Comparison of ENCODE assay signal across 1 cellular context in the genomic region with DNA sequence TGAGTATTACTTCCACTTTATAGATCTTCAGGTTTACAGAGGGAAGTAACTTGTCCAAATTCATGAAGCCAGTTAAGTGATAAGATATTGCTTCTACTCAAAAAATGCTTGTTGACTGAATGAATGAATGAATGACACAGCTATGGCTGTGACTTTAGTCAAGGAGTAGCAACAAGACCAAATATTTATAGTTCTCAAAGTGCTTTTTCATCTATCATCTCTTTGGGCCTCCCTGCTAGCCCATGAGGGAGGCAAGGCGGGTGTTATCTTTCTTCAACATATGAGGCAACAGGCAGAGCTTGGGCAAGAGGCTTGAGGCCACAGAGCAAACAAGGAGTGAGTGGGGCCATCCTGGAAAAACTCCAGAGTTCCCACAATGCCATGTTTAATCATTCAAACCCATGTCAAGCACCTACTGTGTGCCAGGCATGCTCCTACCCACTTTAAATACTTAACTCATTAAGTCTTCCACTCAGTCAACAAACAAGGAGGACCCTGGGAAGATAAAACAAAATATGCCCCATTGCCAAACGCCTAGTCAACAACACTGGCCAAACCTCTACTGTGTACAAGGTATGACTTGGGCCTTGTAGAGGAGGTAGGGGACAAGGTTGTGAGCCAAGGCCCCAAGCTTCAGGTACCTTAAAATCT.
TF ChIP-seq lines count a peak whose summit lies in the region.

No MANE protein-coding gene starts in this region.

TF ChIP-seq in K562, 482 proteins besides CTCF, POLR2A, EP300 and RAD21 (continued from another document and continues in another):
- TF ChIP-seq, protein P1, sequence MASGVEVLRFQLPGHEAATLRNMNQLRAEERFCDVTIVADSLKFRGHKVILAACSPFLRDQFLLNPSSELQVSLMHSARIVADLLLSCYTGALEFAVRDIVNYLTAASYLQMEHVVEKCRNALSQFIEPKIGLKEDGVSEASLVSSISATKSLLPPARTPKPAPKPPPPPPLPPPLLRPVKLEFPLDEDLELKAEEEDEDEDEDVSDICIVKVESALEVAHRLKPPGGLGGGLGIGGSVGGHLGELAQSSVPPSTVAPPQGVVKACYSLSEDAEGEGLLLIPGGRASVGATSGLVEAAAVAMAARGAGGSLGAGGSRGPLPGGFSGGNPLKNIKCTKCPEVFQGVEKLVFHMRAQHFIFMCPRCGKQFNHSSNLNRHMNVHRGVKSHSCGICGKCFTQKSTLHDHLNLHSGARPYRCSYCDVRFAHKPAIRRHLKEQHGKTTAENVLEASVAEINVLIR (CRISPR knock-in tag; IDR thresholded peaks at IDR 0.05): no peak
- TF ChIP-seq, protein P2, sequence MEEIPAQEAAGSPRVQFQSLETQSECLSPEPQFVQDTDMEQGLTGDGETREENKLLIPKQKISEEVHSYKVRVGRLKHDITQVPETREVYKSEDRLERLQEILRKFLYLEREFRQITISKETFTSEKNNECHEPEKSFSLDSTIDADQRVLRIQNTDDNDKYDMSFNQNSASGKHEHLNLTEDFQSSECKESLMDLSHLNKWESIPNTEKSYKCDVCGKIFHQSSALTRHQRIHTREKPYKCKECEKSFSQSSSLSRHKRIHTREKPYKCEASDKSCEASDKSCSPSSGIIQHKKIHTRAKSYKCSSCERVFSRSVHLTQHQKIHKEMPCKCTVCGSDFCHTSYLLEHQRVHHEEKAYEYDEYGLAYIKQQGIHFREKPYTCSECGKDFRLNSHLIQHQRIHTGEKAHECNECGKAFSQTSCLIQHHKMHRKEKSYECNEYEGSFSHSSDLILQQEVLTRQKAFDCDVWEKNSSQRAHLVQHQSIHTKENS (CRISPR knock-in tag; IDR thresholded peaks at IDR 0.05): no peak
- TF ChIP-seq ZNF217 (CRISPR knock-in tag; IDR thresholded peaks at IDR 0.05) (no peak), C11orf30 (IDR thresholded peaks at IDR 0.05; ENCODE audit: low read depth) (peak; percentile 77), FOXA3 (CRISPR knock-in tag; conservative IDR thresholded peaks at IDR 0.05 in 1 of 2, IDR thresholded peaks at IDR 0.05 in 1 of 2) (peak; percentile 83 to 97), MTA3 (IDR thresholded peaks at IDR 0.05; ENCODE audit: borderline replicate concordance) (peak; percentile 68; the same call in 1 of the 2 replicates), SMARCA5 (IDR thresholded peaks at IDR 0.05) (no peak), POLR3G (IDR thresholded peaks at IDR 0.05; ENCODE audit: extremely low read depth, insufficient read length, insufficient replicate concordance) (no peak), RFX5 (IDR thresholded peaks at IDR 0.05; ENCODE audit: low read depth, low read length) (no peak), BACH1 (tag; IDR thresholded peaks at IDR 0.05) (no peak), PRMT5 (CRISPR knock-in tag; IDR thresholded peaks at IDR 0.05) (no peak), ZNF75A (CRISPR knock-in tag; IDR thresholded peaks at IDR 0.05) (no peak), ZSCAN32 (CRISPR knock-in tag; IDR thresholded peaks at IDR 0.05) (no peak), ARID1B (IDR thresholded peaks at IDR 0.05) (peak; percentile 97), SUPT5H (IDR thresholded peaks at IDR 0.05) (no peak), PCBP2 (IDR thresholded peaks at IDR 0.05; ENCODE audit: low read depth, low read length, poor library complexity, severe bottlenecking) (no peak), JUNB (CRISPR knock-in tag; conservative IDR thresholded peaks at IDR 0.05) (no peak)
- TF ChIP-seq, protein P3, sequence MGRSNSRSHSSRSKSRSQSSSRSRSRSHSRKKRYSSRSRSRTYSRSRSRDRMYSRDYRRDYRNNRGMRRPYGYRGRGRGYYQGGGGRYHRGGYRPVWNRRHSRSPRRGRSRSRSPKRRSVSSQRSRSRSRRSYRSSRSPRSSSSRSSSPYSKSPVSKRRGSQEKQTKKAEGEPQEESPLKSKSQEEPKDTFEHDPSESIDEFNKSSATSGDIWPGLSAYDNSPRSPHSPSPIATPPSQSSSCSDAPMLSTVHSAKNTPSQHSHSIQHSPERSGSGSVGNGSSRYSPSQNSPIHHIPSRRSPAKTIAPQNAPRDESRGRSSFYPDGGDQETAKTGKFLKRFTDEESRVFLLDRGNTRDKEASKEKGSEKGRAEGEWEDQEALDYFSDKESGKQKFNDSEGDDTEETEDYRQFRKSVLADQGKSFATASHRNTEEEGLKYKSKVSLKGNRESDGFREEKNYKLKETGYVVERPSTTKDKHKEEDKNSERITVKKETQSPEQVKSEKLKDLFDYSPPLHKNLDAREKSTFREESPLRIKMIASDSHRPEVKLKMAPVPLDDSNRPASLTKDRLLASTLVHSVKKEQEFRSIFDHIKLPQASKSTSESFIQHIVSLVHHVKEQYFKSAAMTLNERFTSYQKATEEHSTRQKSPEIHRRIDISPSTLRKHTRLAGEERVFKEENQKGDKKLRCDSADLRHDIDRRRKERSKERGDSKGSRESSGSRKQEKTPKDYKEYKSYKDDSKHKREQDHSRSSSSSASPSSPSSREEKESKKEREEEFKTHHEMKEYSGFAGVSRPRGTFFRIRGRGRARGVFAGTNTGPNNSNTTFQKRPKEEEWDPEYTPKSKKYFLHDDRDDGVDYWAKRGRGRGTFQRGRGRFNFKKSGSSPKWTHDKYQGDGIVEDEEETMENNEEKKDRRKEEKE (IDR thresholded peaks at IDR 0.05; ENCODE audit: borderline replicate concordance in 1 of 2, control insufficient read depth in 1 of 2, low read depth in 2 of 2, low read length in 1 of 2): no peak
- TF ChIP-seq, protein P4, sequence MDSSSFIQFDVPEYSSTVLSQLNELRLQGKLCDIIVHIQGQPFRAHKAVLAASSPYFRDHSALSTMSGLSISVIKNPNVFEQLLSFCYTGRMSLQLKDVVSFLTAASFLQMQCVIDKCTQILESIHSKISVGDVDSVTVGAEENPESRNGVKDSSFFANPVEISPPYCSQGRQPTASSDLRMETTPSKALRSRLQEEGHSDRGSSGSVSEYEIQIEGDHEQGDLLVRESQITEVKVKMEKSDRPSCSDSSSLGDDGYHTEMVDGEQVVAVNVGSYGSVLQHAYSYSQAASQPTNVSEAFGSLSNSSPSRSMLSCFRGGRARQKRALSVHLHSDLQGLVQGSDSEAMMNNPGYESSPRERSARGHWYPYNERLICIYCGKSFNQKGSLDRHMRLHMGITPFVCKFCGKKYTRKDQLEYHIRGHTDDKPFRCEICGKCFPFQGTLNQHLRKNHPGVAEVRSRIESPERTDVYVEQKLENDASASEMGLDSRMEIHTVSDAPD (CRISPR knock-in tag; IDR thresholded peaks at IDR 0.05): 0 out of 2 replicates have a peak, but pooled peaks have one; percentile 7
- TF ChIP-seq, protein P5, sequence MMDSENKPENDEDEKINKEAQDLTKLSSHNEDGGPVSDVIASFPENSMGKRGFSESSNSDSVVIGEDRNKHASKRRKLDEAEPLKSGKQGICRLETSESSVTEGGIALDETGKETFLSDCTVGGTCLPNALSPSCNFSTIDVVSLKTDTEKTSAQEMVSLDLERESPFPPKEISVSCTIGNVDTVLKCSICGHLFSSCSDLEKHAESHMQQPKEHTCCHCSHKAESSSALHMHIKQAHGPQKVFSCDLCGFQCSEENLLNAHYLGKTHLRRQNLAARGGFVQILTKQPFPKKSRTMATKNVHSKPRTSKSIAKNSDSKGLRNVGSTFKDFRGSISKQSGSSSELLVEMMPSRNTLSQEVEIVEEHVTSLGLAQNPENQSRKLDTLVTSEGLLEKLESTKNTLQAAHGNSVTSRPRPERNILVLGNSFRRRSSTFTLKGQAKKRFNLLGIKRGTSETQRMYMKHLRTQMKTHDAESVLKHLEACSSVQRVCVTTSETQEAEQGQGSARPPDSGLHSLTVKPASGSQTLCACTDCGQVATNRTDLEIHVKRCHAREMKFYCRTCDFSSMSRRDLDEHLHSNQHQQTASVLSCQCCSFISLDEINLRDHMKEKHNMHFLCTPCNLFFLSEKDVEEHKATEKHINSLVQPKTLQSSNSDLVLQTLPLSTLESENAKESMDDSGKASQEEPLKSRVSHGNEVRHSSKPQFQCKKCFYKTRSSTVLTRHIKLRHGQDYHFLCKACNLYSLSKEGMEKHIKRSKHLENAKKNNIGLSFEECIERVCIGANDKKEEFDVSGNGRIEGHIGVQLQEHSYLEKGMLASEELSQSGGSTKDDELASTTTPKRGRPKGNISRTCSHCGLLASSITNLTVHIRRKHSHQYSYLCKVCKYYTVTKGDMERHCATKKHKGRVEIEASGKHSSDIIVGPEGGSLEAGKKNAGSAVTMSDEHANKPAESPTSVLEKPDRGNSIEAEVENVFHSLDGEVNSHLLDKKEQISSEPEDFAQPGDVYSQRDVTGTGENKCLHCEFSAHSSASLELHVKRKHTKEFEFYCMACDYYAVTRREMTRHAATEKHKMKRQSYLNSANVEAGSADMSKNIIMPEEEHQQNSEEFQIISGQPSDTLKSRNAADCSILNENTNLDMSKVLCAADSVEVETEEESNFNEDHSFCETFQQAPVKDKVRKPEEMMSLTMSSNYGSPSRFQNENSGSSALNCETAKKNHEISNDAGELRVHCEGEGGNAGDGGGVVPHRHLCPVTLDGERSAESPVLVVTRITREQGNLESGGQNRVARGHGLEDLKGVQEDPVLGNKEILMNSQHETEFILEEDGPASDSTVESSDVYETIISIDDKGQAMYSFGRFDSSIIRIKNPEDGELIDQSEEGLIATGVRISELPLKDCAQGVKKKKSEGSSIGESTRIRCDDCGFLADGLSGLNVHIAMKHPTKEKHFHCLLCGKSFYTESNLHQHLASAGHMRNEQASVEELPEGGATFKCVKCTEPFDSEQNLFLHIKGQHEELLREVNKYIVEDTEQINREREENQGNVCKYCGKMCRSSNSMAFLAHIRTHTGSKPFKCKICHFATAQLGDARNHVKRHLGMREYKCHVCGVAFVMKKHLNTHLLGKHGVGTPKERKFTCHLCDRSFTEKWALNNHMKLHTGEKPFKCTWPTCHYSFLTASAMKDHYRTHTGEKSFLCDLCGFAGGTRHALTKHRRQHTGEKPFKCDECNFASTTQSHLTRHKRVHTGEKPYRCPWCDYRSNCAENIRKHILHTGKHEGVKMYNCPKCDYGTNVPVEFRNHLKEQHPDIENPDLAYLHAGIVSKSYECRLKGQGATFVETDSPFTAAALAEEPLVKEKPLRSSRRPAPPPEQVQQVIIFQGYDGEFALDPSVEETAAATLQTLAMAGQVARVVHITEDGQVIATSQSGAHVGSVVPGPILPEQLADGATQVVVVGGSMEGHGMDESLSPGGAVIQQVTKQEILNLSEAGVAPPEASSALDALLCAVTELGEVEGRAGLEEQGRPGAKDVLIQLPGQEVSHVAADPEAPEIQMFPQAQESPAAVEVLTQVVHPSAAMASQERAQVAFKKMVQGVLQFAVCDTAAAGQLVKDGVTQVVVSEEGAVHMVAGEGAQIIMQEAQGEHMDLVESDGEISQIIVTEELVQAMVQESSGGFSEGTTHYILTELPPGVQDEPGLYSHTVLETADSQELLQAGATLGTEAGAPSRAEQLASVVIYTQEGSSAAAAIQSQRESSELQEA (IDR thresholded peaks at IDR 0.05; ENCODE audit: low read depth): no peak
- TF ChIP-seq, protein P6, sequence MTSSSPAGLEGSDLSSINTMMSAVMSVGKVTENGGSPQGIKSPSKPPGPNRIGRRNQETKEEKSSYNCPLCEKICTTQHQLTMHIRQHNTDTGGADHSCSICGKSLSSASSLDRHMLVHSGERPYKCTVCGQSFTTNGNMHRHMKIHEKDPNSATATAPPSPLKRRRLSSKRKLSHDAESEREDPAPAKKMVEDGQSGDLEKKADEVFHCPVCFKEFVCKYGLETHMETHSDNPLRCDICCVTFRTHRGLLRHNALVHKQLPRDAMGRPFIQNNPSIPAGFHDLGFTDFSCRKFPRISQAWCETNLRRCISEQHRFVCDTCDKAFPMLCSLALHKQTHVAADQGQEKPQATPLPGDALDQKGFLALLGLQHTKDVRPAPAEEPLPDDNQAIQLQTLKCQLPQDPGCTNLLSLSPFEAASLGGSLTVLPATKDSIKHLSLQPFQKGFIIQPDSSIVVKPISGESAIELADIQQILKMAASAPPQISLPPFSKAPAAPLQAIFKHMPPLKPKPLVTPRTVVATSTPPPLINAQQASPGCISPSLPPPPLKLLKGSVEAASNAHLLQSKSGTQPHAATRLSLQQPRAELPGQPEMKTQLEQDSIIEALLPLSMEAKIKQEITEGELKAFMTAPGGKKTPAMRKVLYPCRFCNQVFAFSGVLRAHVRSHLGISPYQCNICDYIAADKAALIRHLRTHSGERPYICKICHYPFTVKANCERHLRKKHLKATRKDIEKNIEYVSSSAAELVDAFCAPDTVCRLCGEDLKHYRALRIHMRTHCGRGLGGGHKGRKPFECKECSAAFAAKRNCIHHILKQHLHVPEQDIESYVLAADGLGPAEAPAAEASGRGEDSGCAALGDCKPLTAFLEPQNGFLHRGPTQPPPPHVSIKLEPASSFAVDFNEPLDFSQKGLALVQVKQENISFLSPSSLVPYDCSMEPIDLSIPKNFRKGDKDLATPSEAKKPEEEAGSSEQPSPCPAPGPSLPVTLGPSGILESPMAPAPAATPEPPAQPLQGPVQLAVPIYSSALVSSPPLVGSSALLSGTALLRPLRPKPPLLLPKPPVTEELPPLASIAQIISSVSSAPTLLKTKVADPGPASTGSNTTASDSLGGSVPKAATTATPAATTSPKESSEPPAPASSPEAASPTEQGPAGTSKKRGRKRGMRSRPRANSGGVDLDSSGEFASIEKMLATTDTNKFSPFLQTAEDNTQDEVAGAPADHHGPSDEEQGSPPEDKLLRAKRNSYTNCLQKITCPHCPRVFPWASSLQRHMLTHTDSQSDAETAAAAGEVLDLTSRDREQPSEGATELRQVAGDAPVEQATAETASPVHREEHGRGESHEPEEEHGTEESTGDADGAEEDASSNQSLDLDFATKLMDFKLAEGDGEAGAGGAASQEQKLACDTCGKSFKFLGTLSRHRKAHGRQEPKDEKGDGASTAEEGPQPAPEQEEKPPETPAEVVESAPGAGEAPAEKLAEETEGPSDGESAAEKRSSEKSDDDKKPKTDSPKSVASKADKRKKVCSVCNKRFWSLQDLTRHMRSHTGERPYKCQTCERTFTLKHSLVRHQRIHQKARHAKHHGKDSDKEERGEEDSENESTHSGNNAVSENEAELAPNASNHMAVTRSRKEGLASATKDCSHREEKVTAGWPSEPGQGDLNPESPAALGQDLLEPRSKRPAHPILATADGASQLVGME (CRISPR knock-in tag; IDR thresholded peaks at IDR 0.05): no peak
- TF ChIP-seq, protein P7, sequence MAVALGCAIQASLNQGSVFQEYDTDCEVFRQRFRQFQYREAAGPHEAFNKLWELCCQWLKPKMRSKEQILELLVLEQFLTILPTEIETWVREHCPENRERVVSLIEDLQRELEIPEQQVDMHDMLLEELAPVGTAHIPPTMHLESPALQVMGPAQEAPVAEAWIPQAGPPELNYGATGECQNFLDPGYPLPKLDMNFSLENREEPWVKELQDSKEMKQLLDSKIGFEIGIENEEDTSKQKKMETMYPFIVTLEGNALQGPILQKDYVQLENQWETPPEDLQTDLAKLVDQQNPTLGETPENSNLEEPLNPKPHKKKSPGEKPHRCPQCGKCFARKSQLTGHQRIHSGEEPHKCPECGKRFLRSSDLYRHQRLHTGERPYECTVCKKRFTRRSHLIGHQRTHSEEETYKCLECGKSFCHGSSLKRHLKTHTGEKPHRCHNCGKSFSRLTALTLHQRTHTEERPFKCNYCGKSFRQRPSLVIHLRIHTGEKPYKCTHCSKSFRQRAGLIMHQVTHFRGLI (CRISPR knock-in tag; IDR thresholded peaks at IDR 0.05): peak; percentile 67; the same call in 1 of the 2 replicates
- TF ChIP-seq, protein P8, sequence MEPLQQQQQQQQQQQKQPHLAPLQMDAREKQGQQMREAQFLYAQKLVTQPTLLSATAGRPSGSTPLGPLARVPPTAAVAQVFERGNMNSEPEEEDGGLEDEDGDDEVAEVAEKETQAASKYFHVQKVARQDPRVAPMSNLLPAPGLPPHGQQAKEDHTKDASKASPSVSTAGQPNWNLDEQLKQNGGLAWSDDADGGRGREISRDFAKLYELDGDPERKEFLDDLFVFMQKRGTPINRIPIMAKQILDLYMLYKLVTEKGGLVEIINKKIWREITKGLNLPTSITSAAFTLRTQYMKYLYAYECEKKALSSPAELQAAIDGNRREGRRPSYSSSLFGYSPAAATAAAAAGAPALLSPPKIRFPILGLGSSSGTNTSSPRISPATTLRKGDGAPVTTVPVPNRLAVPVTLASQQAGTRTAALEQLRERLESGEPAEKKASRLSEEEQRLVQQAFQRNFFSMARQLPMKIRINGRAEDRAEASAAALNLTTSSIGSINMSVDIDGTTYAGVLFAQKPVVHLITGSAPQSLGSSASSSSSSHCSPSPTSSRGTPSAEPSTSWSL (CRISPR knock-in tag; IDR thresholded peaks at IDR 0.05; ENCODE audit: borderline replicate concordance): no peak
